19 cellular contexts compared by ENCODE assay signal in genomic region chr1:205109711-205110110, GRCh38. TPM values are rescaled to one million over a fixed set of nuclear protein-coding genes. Genes with fewer than 3 reads are reported as not detected.
A peak's percentile ranks its signal among the peaks of the same experiment; 100 is the strongest.
DNase-seq lines count a peak whose midpoint lies in the region; ATAC-seq and TF ChIP-seq lines count a peak whose summit lies in the region.
"Had no signal": no experiment of that assay in that cellular context is flagged by ENCODE, and none has a peak within 500 bp of the region (broad histone marks: within the 10 kb centered on the region; RNA-seq: fewer than 3 reads in every experiment).

No MANE protein-coding gene starts in this region.

- intact Hi-C loops in dorsolateral prefrontal cortex (cut with DNase I): no loop called here

- CTCF ChIA-PET in activated naive CD4-positive, alpha-beta T cell treated with anti-CD3 and anti-CD28 coated beads, Interleukin-2, amount 10 ng/mL, durations not matched to agents 7 days and 5 days (lab: Charles Lee): interaction anchor here (0.9 to 1.5 kb wide), 4 partner anchors 12 to 90 kb away, joined by 3 to 5 read pairs (median 4); partner anchors contain the start of gene RBBP5

- no peak for DNase-seq in activated naive CD4-positive, alpha-beta T cell treated with anti-CD3 and anti-CD28 coated beads, Interleukin-2, amount 10 ng/mL, durations not matched to agents 7 days and 5 days
- peak in 2 of 10 donors; percentile 51 to 61 for DNase-seq in dorsolateral prefrontal cortex
- no peak for DNase-seq in stimulated activated effector memory CD8-positive, alpha-beta T cell treated with anti-CD3 and anti-CD28 coated beads, Interleukin-12 subunit alpha, Interleukin-12 subunit beta, amount 100 ng/mL, for 72 hours (ENCODE audit: low spot score in 2 of 2)
- no peak for DNase-seq in stimulated activated naive CD8-positive, alpha-beta T cell treated with anti-CD3 and anti-CD28 coated beads, Interleukin-15, amount 100 ng/mL, for 72 hours
- no peak for DNase-seq in HUDEP-2 (lab: John Stamatoyannopoulos, UW; ENCODE audit: unreplicated experiment in 76 of 76)
- DNase-seq: Caco-2; CD4-positive, CD25-positive, alpha-beta regulatory T cell; CD8-positive, alpha-beta T cell; DMS153; DND-41; H9 had no signal

- no peak for TF ChIP-seq CTCF in dorsolateral prefrontal cortex (IDR thresholded peaks at IDR 0.05 in 54 of 56, conservative IDR thresholded peaks at IDR 0.05 in 2 of 56; ENCODE audit: low read depth in 1 of 56, partially characterized antibody in 56 of 56)

- H3K27ac Mint-ChIP-seq in activated naive CD4-positive, alpha-beta T cell treated with anti-CD3 and anti-CD28 coated beads, Interleukin-2, amount 50 U/mL, for 24 hours: peak overlapping the region; percentile 59
- no peak overlapping the region for H3K27ac Mint-ChIP-seq in activated naive CD4-positive, alpha-beta T cell treated with anti-CD3 and anti-CD28 coated beads, Interleukin-2, amount 10 ng/mL, durations not matched to agents 7 days and 5 days
- peak overlapping the region; percentile 42 for H3K27ac Mint-ChIP-seq in stimulated activated effector memory CD8-positive, alpha-beta T cell treated with anti-CD3 and anti-CD28 coated beads, Interleukin-12 subunit alpha, Interleukin-12 subunit beta, amount 100 ng/mL, for 72 hours
- H3K27ac Mint-ChIP-seq in stimulated activated naive CD8-positive, alpha-beta T cell treated with anti-CD3 and anti-CD28 coated beads, Interleukin-15, amount 100 ng/mL, for 72 hours: no peak overlapping the region
- H3K27ac Mint-ChIP-seq: B cell; CD8-positive, alpha-beta T cell; GM23338 had no signal

- no peaks in the 10 kb centered on the region for H3K9me3 Mint-ChIP-seq in activated naive CD4-positive, alpha-beta T cell treated with anti-CD3 and anti-CD28 coated beads, Interleukin-2, amount 50 U/mL, for 24 hours
- H3K9me3 Mint-ChIP-seq in activated naive CD4-positive, alpha-beta T cell treated with anti-CD3 and anti-CD28 coated beads, Interleukin-2, amount 10 ng/mL, durations not matched to agents 7 days and 5 days: no peaks in the 10 kb centered on the region
- no peaks in the 10 kb centered on the region for H3K9me3 Mint-ChIP-seq in stimulated activated effector memory CD8-positive, alpha-beta T cell treated with anti-CD3 and anti-CD28 coated beads, Interleukin-12 subunit alpha, Interleukin-12 subunit beta, amount 100 ng/mL, for 72 hours
- H3K9me3 Mint-ChIP-seq in stimulated activated naive CD8-positive, alpha-beta T cell treated with anti-CD3 and anti-CD28 coated beads, Interleukin-15, amount 100 ng/mL, for 72 hours: no peaks in the 10 kb centered on the region
- H3K9me3 Mint-ChIP-seq: CD4-positive, CD25-positive, alpha-beta regulatory T cell; CD8-positive, alpha-beta T cell; GM23338; H9 had no signal

- H3K4me1 Mint-ChIP-seq in activated naive CD4-positive, alpha-beta T cell treated with anti-CD3 and anti-CD28 coated beads, Interleukin-2, amount 50 U/mL, for 24 hours: peaks cover 10% of the 10 kb centered on the region
- H3K4me1 Mint-ChIP-seq in activated naive CD4-positive, alpha-beta T cell treated with anti-CD3 and anti-CD28 coated beads, Interleukin-2, amount 10 ng/mL, durations not matched to agents 7 days and 5 days: no peaks in the 10 kb centered on the region
- peaks cover 13% of the 10 kb centered on the region for H3K4me1 Mint-ChIP-seq in stimulated activated effector memory CD8-positive, alpha-beta T cell treated with anti-CD3 and anti-CD28 coated beads, Interleukin-12 subunit alpha, Interleukin-12 subunit beta, amount 100 ng/mL, for 72 hours
- no peaks in the 10 kb centered on the region for H3K4me1 Mint-ChIP-seq in stimulated activated naive CD8-positive, alpha-beta T cell treated with anti-CD3 and anti-CD28 coated beads, Interleukin-15, amount 100 ng/mL, for 72 hours
- H3K4me1 Mint-ChIP-seq: GM23338, H9 had no signal

- no peak overlapping the region for H3K4me3 Mint-ChIP-seq in activated naive CD4-positive, alpha-beta T cell treated with anti-CD3 and anti-CD28 coated beads, Interleukin-2, amount 50 U/mL, for 24 hours
- H3K4me3 Mint-ChIP-seq in activated naive CD4-positive, alpha-beta T cell treated with anti-CD3 and anti-CD28 coated beads, Interleukin-2, amount 10 ng/mL, durations not matched to agents 7 days and 5 days: no peak overlapping the region
- H3K4me3 Mint-ChIP-seq in stimulated activated effector memory CD8-positive, alpha-beta T cell treated with anti-CD3 and anti-CD28 coated beads, Interleukin-12 subunit alpha, Interleukin-12 subunit beta, amount 100 ng/mL, for 72 hours: no peak overlapping the region
- no peak overlapping the region for H3K4me3 Mint-ChIP-seq in stimulated activated naive CD8-positive, alpha-beta T cell treated with anti-CD3 and anti-CD28 coated beads, Interleukin-15, amount 100 ng/mL, for 72 hours
- H3K4me3 Mint-ChIP-seq: B cell; CD4-positive, CD25-positive, alpha-beta regulatory T cell; CD8-positive, alpha-beta T cell; GM23338; H9 had no signal

- no peaks in the 10 kb centered on the region for H3K27me3 Mint-ChIP-seq in activated naive CD4-positive, alpha-beta T cell treated with anti-CD3 and anti-CD28 coated beads, Interleukin-2, amount 50 U/mL, for 24 hours
- no peaks in the 10 kb centered on the region for H3K27me3 Mint-ChIP-seq in activated naive CD4-positive, alpha-beta T cell treated with anti-CD3 and anti-CD28 coated beads, Interleukin-2, amount 10 ng/mL, durations not matched to agents 7 days and 5 days
- no peaks in the 10 kb centered on the region for H3K27me3 Mint-ChIP-seq in stimulated activated naive CD8-positive, alpha-beta T cell treated with anti-CD3 and anti-CD28 coated beads, Interleukin-15, amount 100 ng/mL, for 72 hours
- H3K27me3 Mint-ChIP-seq: B cell; CD4-positive, CD25-positive, alpha-beta regulatory T cell had no signal

- H3K4me3 ChIP-seq in dorsolateral prefrontal cortex: no peak overlapping the region
- H3K4me3 ChIP-seq: BLaER1, GM23338 had no signal

- peak overlapping the region in 43 of 59 donors; percentile 1 to 86 (median 55) for H3K27ac ChIP-seq in dorsolateral prefrontal cortex
- H3K27ac ChIP-seq: 22Rv1, BLaER1, C4-2B had no signal

- no peak for ATAC-seq in stimulated activated effector memory CD8-positive, alpha-beta T cell treated with anti-CD3 and anti-CD28 coated beads, Interleukin-12 subunit alpha, Interleukin-12 subunit beta, amount 100 ng/mL, for 72 hours
- no peak for ATAC-seq in stimulated activated naive CD8-positive, alpha-beta T cell treated with anti-CD3 and anti-CD28 coated beads, Interleukin-15, amount 100 ng/mL, for 72 hours
- ATAC-seq in HG03039 (IDR thresholded peaks at IDR 0.05; ENCODE audit: unreplicated experiment): no peak
- ATAC-seq: CD8-positive, alpha-beta T cell; GM23338; HCT116 had no signal

- H3K36me3 Mint-ChIP-seq in activated naive CD4-positive, alpha-beta T cell treated with anti-CD3 and anti-CD28 coated beads, Interleukin-2, amount 50 U/mL, for 24 hours: peaks cover 20% of the 10 kb centered on the region
- peaks cover 38% of the 10 kb centered on the region for H3K36me3 Mint-ChIP-seq in activated naive CD4-positive, alpha-beta T cell treated with anti-CD3 and anti-CD28 coated beads, Interleukin-2, amount 10 ng/mL, durations not matched to agents 7 days and 5 days
- H3K36me3 Mint-ChIP-seq in stimulated activated effector memory CD8-positive, alpha-beta T cell treated with anti-CD3 and anti-CD28 coated beads, Interleukin-12 subunit alpha, Interleukin-12 subunit beta, amount 100 ng/mL, for 72 hours: peaks cover 91% of the 10 kb centered on the region

- H3K27me3 ChIP-seq in dorsolateral prefrontal cortex: no peaks in the 10 kb centered on the region
- H3K27me3 ChIP-seq: BLaER1 had no signal

RNA-seq across cellular contexts. Expression of gene RBBP5, which starts 12.1 kb away (rescaled TPM):
- total RNA-seq in dorsolateral prefrontal cortex: 10 to 100 TPM; 14.3 to 46.6 (median 24.8) TPM

RNA-seq across cellular contexts. Expression of gene TMEM81, which starts 25.5 kb away (rescaled TPM):
- total RNA-seq in dorsolateral prefrontal cortex: 10 to 100 TPM in 39 of 120 experiments, 1 to 10 TPM in 81; 4.7 to 14.8 (median 8.4) TPM

Comparison
In these comparisons a context has a peak if more than half of its experiments do, and no peak if none do; other contexts are left out.
1. H3K27ac Mint-ChIP-seq: peak in activated naive CD4-positive, alpha-beta T cell treated with anti-CD3 and anti-CD28 coated beads, Interleukin-2, amount 50 U/mL, for 24 hours (single experiment) and stimulated activated effector memory CD8-positive, alpha-beta T cell treated with anti-CD3 and anti-CD28 coated beads, Interleukin-12 subunit alpha, Interleukin-12 subunit beta, amount 100 ng/mL, for 72 hours (single experiment); none in activated naive CD4-positive, alpha-beta T cell treated with anti-CD3 and anti-CD28 coated beads, Interleukin-2, amount 10 ng/mL, durations not matched to agents 7 days and 5 days (single experiment) and stimulated activated naive CD8-positive, alpha-beta T cell treated with anti-CD3 and anti-CD28 coated beads, Interleukin-15, amount 100 ng/mL, for 72 hours (0 of 2).